8 cellular contexts compared by ENCODE assay signal in genomic region chr6:141562801-141563763, GRCh38.
DNase-seq lines count a peak whose midpoint lies in the region; ATAC-seq lines count a peak whose summit lies in the region.

No MANE protein-coding gene starts in this region.

- H3K9me3 Mint-ChIP-seq in effector memory CD8-positive, alpha-beta T cell: no peaks in the 10 kb centered on the region

- peaks cover 11 to 13% of the 10 kb centered on the region in 2 donors for H3K4me1 Mint-ChIP-seq in effector memory CD8-positive, alpha-beta T cell (ENCODE audit: low read depth in 2 of 2)

- peaks cover 7 to 14% of the 10 kb centered on the region in 2 donors for H3K27me3 Mint-ChIP-seq in effector memory CD8-positive, alpha-beta T cell

- H3K36me3 Mint-ChIP-seq in effector memory CD8-positive, alpha-beta T cell (ENCODE audit: insufficient read depth): no peaks in the 10 kb centered on the region

- peak overlapping the region; percentile 81 to 91 for H3K27ac Mint-ChIP-seq in effector memory CD8-positive, alpha-beta T cell

- peak overlapping the region; percentile 76 to 84 for H3K4me3 Mint-ChIP-seq in effector memory CD8-positive, alpha-beta T cell

- ATAC-seq in GM19438 (IDR thresholded peaks at IDR 0.05; ENCODE audit: low read depth, unreplicated experiment) (peak; percentile 91), HG03521 (IDR thresholded peaks at IDR 0.05; ENCODE audit: unreplicated experiment) (peak; percentile 85)
- peak; percentile 96 for ATAC-seq in effector memory CD8-positive, alpha-beta T cell (replicated peaks)

- DNase-seq in CMK (ENCODE audit: low read depth): peak; percentile 61
- DNase-seq in NCI-H526 treated with DMSO at 0.1 percent for 48 hours (lab: John Stamatoyannopoulos, UW): peak; percentile 22
- DNase-seq in activated CD4-positive, alpha-beta T cell treated with anti-CD3 and anti-CD28 coated beads, Interleukin-2, amount 50 U/mL, for 4 hours: peak; percentile 51 to 55
- peak; percentile 57 to 60 (median 59) for DNase-seq in effector memory CD8-positive, alpha-beta T cell
- DNase-seq in middle frontal gyrus (ENCODE audit: extremely low spot score, low spot score): peak; percentile 53
- peak; percentile 13 for DNase-seq in stimulated activated CD8-positive, alpha-beta memory T cell treated with anti-CD3 and anti-CD28 coated beads, Interleukin-4, amount 100 ng/mL, for 4 hours (ENCODE audit: low read depth in 2 of 2, low spot score in 1 of 2)

Comparison
In these comparisons a context has a peak if more than half of its experiments do, and no peak if none do; other contexts are left out.
1. Peak in every context shown above with its lines: DNase-seq and ATAC-seq.